ENCODE assay signal across 1 cellular context in genomic region chr17:2392252-2393183, GRCh38.
TF ChIP-seq lines count a peak whose summit lies in the region.

No MANE protein-coding gene starts in this region.

TF ChIP-seq in HEK293, 187 proteins besides CTCF, POLR2A, EP300 and RAD21 (continued from another document):
- no peak for TF ChIP-seq ZNF645 (tag by site-specific recombination; IDR thresholded peaks at IDR 0.05)
- no peak for TF ChIP-seq ZNF155 (tag by site-specific recombination; IDR thresholded peaks at IDR 0.05)
- TF ChIP-seq ZNF654 (tag by site-specific recombination; IDR thresholded peaks at IDR 0.05; ENCODE audit: low read depth): no peak
- no peak for TF ChIP-seq ZNF449 (tag by site-specific recombination; IDR thresholded peaks at IDR 0.05)
- no peak for TF ChIP-seq BCL6B (tag by site-specific recombination; IDR thresholded peaks at IDR 0.05)
- no peak for TF ChIP-seq ZNF544 (tag by site-specific recombination; IDR thresholded peaks at IDR 0.05)
- TF ChIP-seq ZNF19 (tag by site-specific recombination; IDR thresholded peaks at IDR 0.05; ENCODE audit: low read depth): no peak
- peak; percentile 21; the same call in 1 of the 2 replicates for TF ChIP-seq ZSCAN5A (tag by site-specific recombination; IDR thresholded peaks at IDR 0.05)
- no peak for TF ChIP-seq INSM2 (tag by site-specific recombination; IDR thresholded peaks at IDR 0.05)
- TF ChIP-seq ZNF558 (tag by site-specific recombination; IDR thresholded peaks at IDR 0.05): no peak
- TF ChIP-seq ZNF10 (tag by site-specific recombination; IDR thresholded peaks at IDR 0.05): no peak
- TF ChIP-seq ZNF350 (tag by site-specific recombination; IDR thresholded peaks at IDR 0.05): no peak
- no peak for TF ChIP-seq ZNF121 (tag by site-specific recombination; IDR thresholded peaks at IDR 0.05)
- no peak for TF ChIP-seq SALL2 (tag by site-specific recombination; IDR thresholded peaks at IDR 0.05; ENCODE audit: borderline replicate concordance)
- TF ChIP-seq ZNF514 (tag by site-specific recombination; IDR thresholded peaks at IDR 0.05): no peak
- TF ChIP-seq ZNF175 (tag by site-specific recombination; IDR thresholded peaks at IDR 0.05): no peak
- peak; percentile 98 for TF ChIP-seq GLIS2 (tag by site-specific recombination; IDR thresholded peaks at IDR 0.05)
- peak; percentile 98 for TF ChIP-seq KLF10 (tag by site-specific recombination; IDR thresholded peaks at IDR 0.05)
- TF ChIP-seq ZNF513 (tag by site-specific recombination; IDR thresholded peaks at IDR 0.05): no peak
- no peak for TF ChIP-seq ZBTB17 (tag by site-specific recombination; IDR thresholded peaks at IDR 0.05)
- no peak for TF ChIP-seq ZNF610 (tag by site-specific recombination; IDR thresholded peaks at IDR 0.05; ENCODE audit: borderline replicate concordance)
- peak; percentile 90; the same call in 1 of the 2 replicates for TF ChIP-seq PBX3 (CRISPR knock-in tag; IDR thresholded peaks at IDR 0.05)
- no peak for TF ChIP-seq ZSCAN23 (tag by site-specific recombination; IDR thresholded peaks at IDR 0.05)
- no peak for TF ChIP-seq ZSCAN4 (tag by site-specific recombination; IDR thresholded peaks at IDR 0.05)
